In the genomic region with DNA sequence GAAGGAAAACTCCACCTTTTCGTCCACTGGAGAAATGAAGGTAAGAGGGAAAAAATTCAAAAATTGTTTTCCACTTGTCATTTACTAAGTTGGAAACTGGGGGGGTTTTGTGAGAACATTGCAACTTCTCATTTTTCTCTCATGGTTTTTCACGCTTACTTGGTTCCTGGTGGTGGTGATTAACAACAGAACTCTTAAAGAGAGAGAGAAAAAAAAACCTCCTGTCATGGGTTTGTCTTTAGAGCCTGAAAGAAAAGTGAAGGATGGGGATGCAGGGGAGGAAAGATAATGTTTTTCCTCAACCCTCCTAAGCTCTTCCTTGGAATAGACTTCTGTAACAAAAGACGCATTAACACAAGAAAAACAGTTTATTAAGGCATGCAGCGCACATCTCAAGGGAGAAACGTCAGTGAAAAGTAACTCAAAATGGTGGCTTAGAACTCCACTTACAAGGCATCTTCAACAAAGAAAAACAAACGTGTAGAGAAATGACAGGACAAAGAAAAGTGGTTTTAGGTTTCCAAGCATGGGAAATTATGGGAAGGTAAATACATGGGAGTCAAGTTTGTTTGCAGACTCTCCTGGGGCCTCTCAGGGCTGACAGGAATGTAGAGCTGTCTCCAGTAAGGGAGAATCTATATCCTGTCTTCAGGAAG, we compare ENCODE assay signal across 8 cellular contexts.
DNase-seq lines count a peak whose midpoint lies in the region; ATAC-seq and TF ChIP-seq lines count a peak whose summit lies in the region.

No MANE protein-coding gene starts in this region.

- intact Hi-C loops in right cardiac atrium (cut with DNase I): no loop called here

- H3K9me2 ChIP-seq in GM23248 (ENCODE audit: insufficient read depth): no peaks in the 10 kb centered on the region

- no peaks in the 10 kb centered on the region for H4K20me1 ChIP-seq in GM23248 (ENCODE audit: insufficient read depth)

- peak; percentile 72 for DNase-seq in GM12864 (ENCODE audit: low read depth)
- DNase-seq in GM23248: no peak
- peak; percentile 33 for DNase-seq in NCI-H1092 (lab: John Stamatoyannopoulos, UW)
- DNase-seq in iPS-NIHi7 (ENCODE audit: extremely low spot score): peak; percentile 34
- no peak for DNase-seq in activated CD4-positive, alpha-beta T cell treated with anti-CD3 and anti-CD28 coated beads, Interleukin-2, amount 50 U/mL, for 48 hours
- DNase-seq in SW480 (ENCODE audit: low spot score): no peak
- DNase-seq in NCI-H82 treated with DMSO at 0.1 percent for 48 hours (lab: John Stamatoyannopoulos, UW; ENCODE audit: unreplicated experiment): no peak
- no peak for DNase-seq in right cardiac atrium

- H3K4me1 ChIP-seq in GM23248 (ENCODE audit: insufficient read depth) (no peaks in the 10 kb centered on the region), right cardiac atrium (ENCODE audit: control insufficient read depth, insufficient read depth, low read length) (no peaks in the 10 kb centered on the region)

- H3K4me3 ChIP-seq in GM12864 (ENCODE audit: low read depth, low read length): peak overlapping the region; percentile 25; the same call in 1 of the 2 replicates
- no peak overlapping the region for H3K4me3 ChIP-seq in GM23248
- H3K4me3 ChIP-seq in right cardiac atrium (ENCODE audit: low read length): no peak overlapping the region

- TF ChIP-seq CTCF in GM12864 (IDR thresholded peaks at IDR 0.05; ENCODE audit: low read depth, low read length, missing control alignments): no peak

- ATAC-seq in right cardiac atrium: no peak

- H3K27ac ChIP-seq in GM23248 (no peak overlapping the region), right cardiac atrium (ENCODE audit: low read length) (no peak overlapping the region)

- H2AFZ ChIP-seq in GM23248: peak overlapping the region; percentile 53; the same call in 1 of the 2 replicates

- H3F3A ChIP-seq in GM23248 (ENCODE audit: insufficient read depth): no peaks in the 10 kb centered on the region

- H3K9ac ChIP-seq in GM23248: no peak overlapping the region

- H3K27me3 ChIP-seq in GM23248 (replicated peaks; ENCODE audit: insufficient read depth) (no peaks in the 10 kb centered on the region), right cardiac atrium (ENCODE audit: control insufficient read depth, insufficient read depth) (no peaks in the 10 kb centered on the region)

- H3K79me2 ChIP-seq in GM23248 (ENCODE audit: insufficient read depth): no peaks in the 10 kb centered on the region

- in situ Hi-C loops in GM23248 (cut with MboI): no loop called here

- no peaks in the 10 kb centered on the region for H3K36me3 ChIP-seq in GM23248 (ENCODE audit: low read depth)

- no peak overlapping the region for H3K4me2 ChIP-seq in GM23248 (ENCODE audit: unreplicated experiment)

- H3K9me3 ChIP-seq in GM23248 (ENCODE audit: low read depth): no peaks in the 10 kb centered on the region
- no peaks in the 10 kb centered on the region for H3K9me3 ChIP-seq in right cardiac atrium (ENCODE audit: control insufficient read depth, low read length)

- 40 to 42% methylated on average over 6 of the region's 6 CpGs for WGBS in GM23248 (ENCODE audit: low coverage in 1 of 2, low lambda C conversion rate in 2 of 2, missing lambda C conversion rate in 2 of 2), 2 experiments
- 56% methylated on average over 6 of the region's 6 CpGs for WGBS in right cardiac atrium

Comparison
In these comparisons a context has a peak if more than half of its experiments do, and no peak if none do; other contexts are left out.
1. DNase-seq: peak in GM12864 (single experiment), NCI-H1092 (single experiment) and iPS-NIHi7 (single experiment); none in GM23248 (single experiment), activated CD4-positive, alpha-beta T cell treated with anti-CD3 and anti-CD28 coated beads, Interleukin-2, amount 50 U/mL, for 48 hours (0 of 2), SW480 (single experiment), NCI-H82 treated with DMSO at 0.1 percent for 48 hours (single experiment) and right cardiac atrium (0 of 3).